ENCODE assay signal across 17 cellular contexts in the genomic region with DNA sequence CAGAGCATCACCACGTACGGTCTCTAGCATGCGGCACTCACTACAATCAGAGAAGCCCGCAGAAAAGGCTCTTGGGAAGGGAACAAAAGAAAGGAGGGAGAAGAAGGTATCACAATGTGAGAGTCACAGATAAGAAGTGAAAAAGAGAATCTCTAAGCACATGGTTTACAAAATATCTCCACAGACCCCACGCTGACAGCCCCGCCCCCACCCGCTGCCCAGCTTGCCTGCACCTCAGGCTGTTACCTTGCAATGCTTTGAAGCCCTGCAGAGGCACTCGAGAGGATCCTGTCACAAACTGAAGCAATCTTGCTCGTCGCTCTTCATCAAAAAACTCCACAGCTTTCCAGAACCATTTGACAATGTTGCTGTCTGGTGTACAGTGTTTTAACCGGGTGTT. TPM values are rescaled to one million over a fixed set of nuclear protein-coding genes. Genes with fewer than 3 reads are reported as not detected.
DNase-seq lines count a peak whose midpoint lies in the region; TF ChIP-seq lines count a peak whose summit lies in the region.
"Had no signal": no experiment of that assay in that cellular context is flagged by ENCODE, and none has a peak within 500 bp of the region (broad histone marks: within the 10 kb centered on the region; RNA-seq: fewer than 3 reads in every experiment).

No MANE protein-coding gene starts in this region.

- peak overlapping the region; percentile 30; the same call in 1 of the 2 replicates for H3K4me3 Mint-ChIP-seq in HFFc6
- H3K4me3 Mint-ChIP-seq: CD4-positive, alpha-beta memory T cell had no signal

- 81% methylated on average over 11 of the region's 11 CpGs for WGBS in GM23248 (ENCODE audit: low coverage in 1 of 2, low lambda C conversion rate in 2 of 2, missing lambda C conversion rate in 2 of 2), 2 experiments
- no CpG with 5 or more reads among the region's 11 CpGs for WGBS in mesendoderm (ENCODE audit: extremely low coverage, insufficient coverage, low lambda C conversion rate)

- H3K18ac ChIP-seq in mesendoderm (ENCODE audit: low read length): no peak overlapping the region

- H4K5ac ChIP-seq in mesendoderm (ENCODE audit: low read length): no peak overlapping the region

- no peaks in the 10 kb centered on the region for H3K79me1 ChIP-seq in mesendoderm (ENCODE audit: low read length)

- no peak overlapping the region for H2AK5ac ChIP-seq in mesendoderm (ENCODE audit: low read length)

- H3K27me3 ChIP-seq in GM23248 (replicated peaks; ENCODE audit: insufficient read depth) (no peaks in the 10 kb centered on the region), mesendoderm (ENCODE audit: insufficient read depth, low read length, poor library complexity) (no peaks in the 10 kb centered on the region), A673 (replicated peaks; ENCODE audit: insufficient read depth, low read depth, low read length, poor library complexity) (no peaks in the 10 kb centered on the region)
- H3K27me3 ChIP-seq: BE2C had no signal

- no peak overlapping the region for H2BK15ac ChIP-seq in mesendoderm (replicated peaks; ENCODE audit: low read depth)

- H3K4me1 ChIP-seq in GM23248 (ENCODE audit: insufficient read depth) (no peaks in the 10 kb centered on the region), mesendoderm (ENCODE audit: control insufficient read depth, low read depth, low read length) (no peaks in the 10 kb centered on the region), A673 (ENCODE audit: insufficient read depth, low read length, poor library complexity, severe bottlenecking) (no peaks in the 10 kb centered on the region)
- H3K4me1 ChIP-seq: BE2C had no signal

- no peaks in the 10 kb centered on the region for H4K20me1 ChIP-seq in GM23248 (ENCODE audit: insufficient read depth)

- no peak for TF ChIP-seq CTCF in HFFc6 (IDR thresholded peaks at IDR 0.05)
- TF ChIP-seq CTCF in A673 (conservative IDR thresholded peaks at IDR 0.05; ENCODE audit: low read depth, low read length): no peak

- no peak overlapping the region for H2BK5ac ChIP-seq in mesendoderm (ENCODE audit: low read length)

- H4K8ac ChIP-seq in mesendoderm (ENCODE audit: low read depth, low read length): no peak overlapping the region

- in situ Hi-C loops in GM23248 (cut with MboI): no loop called here
- in situ Hi-C loops in ACHN (cut with HindIII; ENCODE audit: low pct_ligation_motif_present, low pct_unique_long_range_greater_than_20kb, low sequenced_read_pairs): no loop called here

- no peak overlapping the region for H3K56ac ChIP-seq in mesendoderm (ENCODE audit: low read length)

- H3K9me3 ChIP-seq in GM23248 (ENCODE audit: low read depth): no peaks in the 10 kb centered on the region
- H3K9me3 ChIP-seq in A673 (ENCODE audit: low read depth, low read length, poor library complexity, severe bottlenecking): no peaks in the 10 kb centered on the region
- H3K9me3 ChIP-seq: BE2C, HAP-1, SK-N-SH had no signal

- H3K9ac ChIP-seq in GM23248 (no peak overlapping the region), mesendoderm (ENCODE audit: low read length) (no peak overlapping the region)
- H3K9ac ChIP-seq: SK-N-SH had no signal

- no TSS peak for BruUV-seq in A673 (replicated peaks; lab: Mats Ljungman, UMichigan)

- H3F3A ChIP-seq in GM23248 (ENCODE audit: insufficient read depth): peaks cover 98% of the 10 kb centered on the region

- H3K36me3 Mint-ChIP-seq in HFFc6 (ENCODE audit: low read depth): peaks cover 58% of the 10 kb centered on the region

- POLR2A ChIA-PET in A673 (lab: Charles Lee; ENCODE audit: low non-redundant PET): no interaction called here

- peaks cover 23% of the 10 kb centered on the region for H3K27me3 Mint-ChIP-seq in HFFc6 (ENCODE audit: insufficient read depth)
- H3K27me3 Mint-ChIP-seq: CD4-positive, alpha-beta memory T cell had no signal

- H3K4me2 ChIP-seq in GM23248 (ENCODE audit: unreplicated experiment): no peak overlapping the region
- no peak overlapping the region for H3K4me2 ChIP-seq in mesendoderm (ENCODE audit: low read length)
- H3K4me2 ChIP-seq: SK-N-SH had no signal

- peak overlapping the region; percentile 10; the same call in 1 of the 2 replicates for H3K27ac ChIP-seq in GM23248
- H3K27ac ChIP-seq in mesendoderm (ENCODE audit: low read depth, low read length): no peak overlapping the region
- H3K27ac ChIP-seq in A673 (ENCODE audit: low read depth, low read length, poor library complexity, severe bottlenecking): no peak overlapping the region

- peaks cover 98% of the 10 kb centered on the region for H3K36me3 ChIP-seq in GM23248 (ENCODE audit: low read depth)
- H3K36me3 ChIP-seq in mesendoderm (ENCODE audit: control insufficient read depth, insufficient read depth, low read length): no peaks in the 10 kb centered on the region
- H3K36me3 ChIP-seq in A673 (ENCODE audit: insufficient read depth, low read length, poor library complexity, severe bottlenecking): peaks cover 18% of the 10 kb centered on the region

- H2AFZ ChIP-seq in GM23248: no peak overlapping the region

- CTCF ChIA-PET in A673 (lab: Charles Lee): no interaction called here

- DNase-seq in GM23248 (no peak), HFFc6 (no peak), cerebellum (ENCODE audit: low spot score) (peak; percentile 70), mesendoderm (peak; percentile 75), GDM1 (lab: John Stamatoyannopoulos, UW) (no peak), ACHN (no peak), NCI-H1105 (lab: John Stamatoyannopoulos, UW) (no peak), A673 (ENCODE audit: low spot score) (no peak)
- DNase-seq: BE2C; CD4-positive, alpha-beta memory T cell; DMS79 treated with DMSO at 0.1 percent for 48 hours; IMR-90; MV-4-11; NCI-H146; NCI-H226; SK-N-SH had no signal

- H3K79me2 ChIP-seq in GM23248 (ENCODE audit: insufficient read depth): peaks cover 97% of the 10 kb centered on the region
- no peaks in the 10 kb centered on the region for H3K79me2 ChIP-seq in mesendoderm (ENCODE audit: control insufficient read depth, insufficient read depth, low read length)

- no peak overlapping the region for H3K4ac ChIP-seq in mesendoderm (ENCODE audit: low read depth, low read length)

- H3K27ac Mint-ChIP-seq in HFFc6: peak overlapping the region; percentile 60

- no peaks in the 10 kb centered on the region for H3K9me2 ChIP-seq in GM23248 (ENCODE audit: insufficient read depth)
- H3K9me2 ChIP-seq: SK-N-SH had no signal

- H2BK120ac ChIP-seq in mesendoderm (ENCODE audit: low read depth, low read length): no peak overlapping the region

- no peak overlapping the region for H3K23ac ChIP-seq in mesendoderm (ENCODE audit: low read length)

- intact Hi-C loops in A673 (cut with micrococcal nuclease; ENCODE audit: unreplicated experiment): no loop called here

- H3K4me3 ChIP-seq in GM23248 (no peak overlapping the region), mesendoderm (ENCODE audit: low read length) (no peak overlapping the region), A673 (ENCODE audit: low read depth, low read length, poor library complexity, severe bottlenecking) (no peak overlapping the region)
- H3K4me3 ChIP-seq: HAP-1 had no signal

- H3K9me3 Mint-ChIP-seq in HFFc6: no peaks in the 10 kb centered on the region
- H3K9me3 Mint-ChIP-seq: CD4-positive, alpha-beta memory T cell had no signal

- peaks cover 28% of the 10 kb centered on the region for H3K4me1 Mint-ChIP-seq in HFFc6 (ENCODE audit: low read depth)

RNA-seq across cellular contexts. Expression of a gene that starts 40.6 kb away (rescaled TPM):
- 13.2 and 16.8 TPM in 2 replicates for total RNA-seq in GM23248 (2014; rRNA removed; shearing (Covaris generic))
- 14.2 and 17.5 TPM in 2 replicates for polyA plus RNA-seq in GM23248 (2016; fragmentation: Nextera tagmentation; extraction: Ambion mirVana)
- 10 to 100 TPM in 5 of 6 experiments, 1 to 10 TPM in 1; 9.0 to 13.0 (median 11.5) TPM for total RNA-seq in HFFc6 (2021; fragmentation: NEBNext Ultra II Directional; extraction: Animal tissue kit (Norgen Biotek cat#: 25700))
- total RNA-seq in cerebellum (107 TPM), A673 (2021) (66.8 and 72.9 TPM in 2 replicates)
- 47.9 TPM for polyA plus RNA-seq in mesendoderm (2013, experiment 1 of 2)
- polyA plus RNA-seq in mesendoderm (2013, experiment 2 of 2): 47.5 TPM

RNA-seq across cellular contexts. Expression of a gene that starts 41.3 kb away (rescaled TPM):
- 241 and 303 TPM in 2 replicates for total RNA-seq in GM23248 (2014; rRNA removed; shearing (Covaris generic))
- 595 and 643 TPM in 2 replicates for polyA plus RNA-seq in GM23248 (2016; fragmentation: Nextera tagmentation; extraction: Ambion mirVana)
- total RNA-seq in HFFc6 (2021; fragmentation: NEBNext Ultra II Directional; extraction: Animal tissue kit (Norgen Biotek cat#: 25700)): 100 to 1,000 TPM; 537 to 635 (median 600) TPM
- 380 TPM for total RNA-seq in cerebellum
- polyA plus RNA-seq in mesendoderm (2013, experiment 1 of 2): 740 TPM
- 740 TPM for polyA plus RNA-seq in mesendoderm (2013, experiment 2 of 2)
- total RNA-seq in A673 (2021): 867 and 911 TPM in 2 replicates

RNA-seq across cellular contexts. Expression of a gene that starts 50.5 kb away (rescaled TPM):
- 3.4 and 3.7 TPM in 2 replicates for total RNA-seq in GM23248 (2014; rRNA removed; shearing (Covaris generic))
- 6.6 and 8.6 TPM in 2 replicates for polyA plus RNA-seq in GM23248 (2016; fragmentation: Nextera tagmentation; extraction: Ambion mirVana)
- 10 to 100 TPM in 1 of 6 experiments, 1 to 10 TPM in 5; 6.5 to 11.8 (median 7.3) TPM for total RNA-seq in HFFc6 (2021; fragmentation: NEBNext Ultra II Directional; extraction: Animal tissue kit (Norgen Biotek cat#: 25700))
- total RNA-seq in cerebellum (12.9 TPM), A673 (2021) (25.6 and 31.5 TPM in 2 replicates)
- 14.5 TPM for polyA plus RNA-seq in mesendoderm (2013, experiment 1 of 2)
- polyA plus RNA-seq in mesendoderm (2013, experiment 2 of 2): 14.9 TPM

Comparison
In these comparisons a context has a peak if more than half of its experiments do, and no peak if none do; other contexts are left out.
1. DNase-seq: peak in cerebellum (single experiment) and mesendoderm (single experiment); none in GM23248 (single experiment), HFFc6 (single experiment), GDM1 (single experiment), ACHN (single experiment), NCI-H1105 (single experiment) and A673 (single experiment).